22 cellular contexts compared by ENCODE assay signal in the genomic region with DNA sequence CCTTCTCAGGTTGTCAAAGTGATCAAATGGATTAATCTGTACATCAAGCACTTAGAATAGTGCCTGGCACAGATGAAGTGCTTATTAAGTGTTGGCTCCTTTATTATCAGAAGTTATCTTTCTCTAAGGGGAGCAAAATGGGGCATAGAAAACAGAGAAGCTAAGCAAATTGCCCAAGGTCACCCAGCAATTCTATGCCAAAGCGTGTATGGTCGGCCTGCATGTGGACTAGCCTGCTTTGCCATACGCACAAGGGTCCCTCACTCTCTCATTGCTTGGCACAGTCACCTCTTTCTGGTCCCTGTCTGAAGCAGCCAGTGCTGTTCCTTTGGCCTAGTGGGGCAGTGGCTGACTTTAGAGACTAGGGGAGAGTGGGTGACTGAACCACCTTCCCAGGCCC. TPM values are rescaled to one million over a fixed set of nuclear protein-coding genes. Genes with fewer than 3 reads are reported as not detected.
A peak's percentile ranks its signal among the peaks of the same experiment; 100 is the strongest.
DNase-seq lines count a peak whose midpoint lies in the region; ATAC-seq, FAIRE-seq and TF ChIP-seq lines count a peak whose summit lies in the region.
"Had no signal": no experiment of that assay in that cellular context is flagged by ENCODE, and none has a peak within 500 bp of the region (broad histone marks: within the 10 kb centered on the region; RNA-seq: fewer than 3 reads in every experiment).

No MANE protein-coding gene starts in this region.

- TF ChIP-seq POLR2A in HepG2 (IDR thresholded peaks at IDR 0.05; ENCODE audit: insufficient read depth in 1 of 2, low read depth in 2 of 2, low read length in 2 of 2) (no peak), right lobe of liver (IDR thresholded peaks at IDR 0.05) (no peak), spleen (IDR thresholded peaks at IDR 0.05) (no peak)

- H3K27ac Mint-ChIP-seq in neural progenitor cell: peak overlapping the region; percentile 13
- H3K27ac Mint-ChIP-seq: B cell; CD4-positive, CD25-positive, alpha-beta regulatory T cell; CD8-positive, alpha-beta T cell; H9; HFFc6 had no signal

- FAIRE-seq in HepG2 (lab: Jason Lieb, UNC): no peak
- FAIRE-seq: A204.1, G401.6, GM12892 had no signal

- in situ Hi-C loops in HepG2 (cut with HindIII; ENCODE audit: extremely low pct_ligation_motif_present, low pct_unique_long_range_greater_than_20kb): no loop called here

- no peak overlapping the region for H3K9ac ChIP-seq in HepG2 (ENCODE audit: insufficient read depth, low read depth, low read length)
- H3K9ac ChIP-seq in neural progenitor cell: no peak overlapping the region
- H3K9ac ChIP-seq: BLaER1, GM23248 had no signal

- H4K20me1 ChIP-seq in HepG2 (ENCODE audit: insufficient read depth, low read length) (no peaks in the 10 kb centered on the region), neural progenitor cell (ENCODE audit: low read depth) (no peaks in the 10 kb centered on the region)
- H4K20me1 ChIP-seq: BLaER1 had no signal

- no peaks in the 10 kb centered on the region for H3K9me3 Mint-ChIP-seq in neural progenitor cell
- H3K9me3 Mint-ChIP-seq: CD8-positive, alpha-beta T cell; H9; HFFc6 had no signal

- WGBS in HepG2 (ENCODE audit: low lambda C conversion rate): 22% methylated on average over 3 of the region's 3 CpGs
- WGBS in right lobe of liver (ENCODE audit: insufficient coverage, low coverage, low lambda C conversion rate, missing lambda C conversion rate): 75% methylated on average over 2 of the region's 3 CpGs
- WGBS in spleen, 5 donors: 83 to 99% (median 89%) methylated on average over 3 of the region's 3 CpGs

- no peak overlapping the region for H3K4me3 ChIP-seq in HepG2 (replicated peaks in 1 of 3; ENCODE audit: insufficient read depth in 1 of 3, low read depth in 2 of 3, low read length in 3 of 3)
- H3K4me3 ChIP-seq in right lobe of liver: no peak overlapping the region
- no peak overlapping the region for H3K4me3 ChIP-seq in neural progenitor cell
- H3K4me3 ChIP-seq in spleen: no peak overlapping the region
- H3K4me3 ChIP-seq: BLaER1, GM23248 had no signal

- BruUV-seq in HepG2 (replicated peaks; lab: Mats Ljungman, UMichigan): no TSS peak

- no peak for TF ChIP-seq RAD21 in HepG2 (CRISPR knock-in tag; IDR thresholded peaks at IDR 0.05)

- H3K36me3 ChIP-seq in HepG2 (replicated peaks in 1 of 2; ENCODE audit: control insufficient read depth in 1 of 2, insufficient read depth in 2 of 2, low read length in 2 of 2): no peaks in the 10 kb centered on the region
- H3K36me3 ChIP-seq in right lobe of liver: no peaks in the 10 kb centered on the region
- H3K36me3 ChIP-seq in neural progenitor cell: no peaks in the 10 kb centered on the region
- H3K36me3 ChIP-seq in spleen: no peaks in the 10 kb centered on the region
- H3K36me3 ChIP-seq: BLaER1 had no signal

- no peak overlapping the region for H2AFZ ChIP-seq in HepG2 (ENCODE audit: low read length)
- H2AFZ ChIP-seq in neural progenitor cell (replicated peaks): no peak overlapping the region
- H2AFZ ChIP-seq: GM23248 had no signal

- peaks cover 17% of the 10 kb centered on the region for H3K27me3 Mint-ChIP-seq in neural progenitor cell (ENCODE audit: insufficient read depth, low read depth)
- H3K27me3 Mint-ChIP-seq: B cell had no signal

- H3K36me3 Mint-ChIP-seq in neural progenitor cell: no peaks in the 10 kb centered on the region
- H3K36me3 Mint-ChIP-seq: CD4-positive, CD25-positive, alpha-beta regulatory T cell; CD8-positive, alpha-beta T cell had no signal

- CTCF ChIA-PET in HepG2 (lab: Yijun Ruan, JAX; ENCODE audit: low intra/inter-chr PET ratio, low total read pairs): no interaction called here

- no peak overlapping the region for H3K27ac ChIP-seq in HepG2 (ENCODE audit: extremely low read length, insufficient read depth, low read length)
- no peak overlapping the region for H3K27ac ChIP-seq in right lobe of liver
- no peak overlapping the region for H3K27ac ChIP-seq in neural progenitor cell
- no peak overlapping the region for H3K27ac ChIP-seq in spleen
- H3K27ac ChIP-seq: 22Rv1, BLaER1, C4-2B, GM23248 had no signal

- H3K4me1 ChIP-seq in HepG2 (ENCODE audit: insufficient read depth, low read length) (no peaks in the 10 kb centered on the region), right lobe of liver (no peaks in the 10 kb centered on the region), neural progenitor cell (peaks cover 9% of the 10 kb centered on the region), spleen (no peaks in the 10 kb centered on the region)
- H3K4me1 ChIP-seq: Caco-2 had no signal

- no peak overlapping the region for H3K4me2 ChIP-seq in HepG2 (ENCODE audit: low read depth, low read length)
- no peak overlapping the region for H3K4me2 ChIP-seq in neural progenitor cell
- H3K4me2 ChIP-seq: BLaER1 had no signal

- POLR2A ChIA-PET in HepG2 (lab: Yijun Ruan, JAX): no interaction called here

- peaks cover 25% of the 10 kb centered on the region for H3K4me1 Mint-ChIP-seq in neural progenitor cell
- H3K4me1 Mint-ChIP-seq: B cell; CD4-positive, CD25-positive, alpha-beta regulatory T cell had no signal

- intact Hi-C loops in HepG2 (cut with micrococcal nuclease; ENCODE audit: unreplicated experiment) (no loop called here), right lobe of liver (cut with DNase I) (no loop called here), spleen (cut with DNase I; ENCODE audit: low total_unique reads) (no loop called here)

- H3K9me3 ChIP-seq in HepG2 (ENCODE audit: low read length): no peaks in the 10 kb centered on the region
- no peaks in the 10 kb centered on the region for H3K9me3 ChIP-seq in right lobe of liver
- no peaks in the 10 kb centered on the region for H3K9me3 ChIP-seq in neural progenitor cell (ENCODE audit: low read depth)
- no peaks in the 10 kb centered on the region for H3K9me3 ChIP-seq in spleen
- H3K9me3 ChIP-seq: BLaER1, Caco-2 had no signal

- H3K27me3 ChIP-seq in HepG2 (ENCODE audit: control insufficient read depth in 1 of 2, insufficient read depth in 2 of 2, low read length in 2 of 2) (peaks cover 3 to 42% of the 10 kb centered on the region in 2 experiments; a peak in 3 of 5 replicates), right lobe of liver (no peaks in the 10 kb centered on the region), neural progenitor cell (no peaks in the 10 kb centered on the region), spleen (replicated peaks in 1 of 7) (no peaks in the 10 kb centered on the region)
- H3K27me3 ChIP-seq: BLaER1 had no signal

- ATAC-seq in HepG2 (no peak), right lobe of liver (no peak), GM19351 (IDR thresholded peaks at IDR 0.05; ENCODE audit: unreplicated experiment) (no peak)
- ATAC-seq: CD8-positive, alpha-beta T cell; HCT116 had no signal

- TF ChIP-seq EP300 in HepG2 (IDR thresholded peaks at IDR 0.05; ENCODE audit: low read depth in 2 of 2, low read length in 2 of 2) (no peak), HepG2 (CRISPR knock-in tag; IDR thresholded peaks at IDR 0.05; ENCODE audit: borderline replicate concordance) (no peak)

- H3F3A ChIP-seq in neural progenitor cell (ENCODE audit: low read depth): no peaks in the 10 kb centered on the region

- H3K4me3 Mint-ChIP-seq in neural progenitor cell: no peak overlapping the region
- H3K4me3 Mint-ChIP-seq: B cell; CD4-positive, CD25-positive, alpha-beta regulatory T cell; CD8-positive, alpha-beta T cell; H9; HFFc6 had no signal

- no peak for TF ChIP-seq CTCF in HepG2 (CRISPR knock-in tag; IDR thresholded peaks at IDR 0.05)
- TF ChIP-seq CTCF in right lobe of liver (IDR thresholded peaks at IDR 0.05): no peak
- no peak for TF ChIP-seq CTCF in neural progenitor cell (IDR thresholded peaks at IDR 0.05)
- TF ChIP-seq CTCF in spleen (IDR thresholded peaks at IDR 0.05 in 8 of 11, conservative IDR thresholded peaks at IDR 0.05 in 3 of 11): no peak

- DNase-seq in HepG2 (ENCODE audit: low spot score) (no peak), right lobe of liver (no peak), neural progenitor cell (ENCODE audit: low spot score) (no peak), spleen (peak; percentile 47)
- DNase-seq in activated CD4-positive, alpha-beta T cell treated with anti-CD3 and anti-CD28 coated beads, Interleukin-2, amount 50 U/mL, for 48 hours: no peak
- DNase-seq: Caco-2; CD4-positive, CD25-positive, alpha-beta regulatory T cell; CD8-positive, alpha-beta T cell; DMS153; DND-41; GM23248; H9; HFFc6 had no signal

- no peaks in the 10 kb centered on the region for H3K79me2 ChIP-seq in HepG2 (ENCODE audit: insufficient read depth, low read length)
- H3K79me2 ChIP-seq in neural progenitor cell (ENCODE audit: low read depth): no peaks in the 10 kb centered on the region

TF ChIP-seq in HepG2, 621 proteins besides CTCF, POLR2A, EP300 and RAD21 (continues in another document):
- peak; percentile 70 for TF ChIP-seq ZNF768 (CRISPR knock-in tag; IDR thresholded peaks at IDR 0.05)

RNA-seq across cellular contexts. Expression of a gene that starts 45.3 kb away (rescaled TPM):
- total RNA-seq in HepG2 (2016; rRNA removed; fragmentation: Illumina TruSeq; extraction: Trizol) (not detected in 2 replicates), right lobe of liver (10 to 100 TPM in 1 of 6 experiments, 1 to 10 TPM in 5; 3.3 to 19.7 (median 6.3) TPM), neural progenitor cell (ENCODE audit: low replicate concordance) (5.9 and 10.3 TPM in 2 replicates), spleen (10 to 100 TPM in 5 of 7 donors, 1 to 10 TPM in 2; 8.4 to 19.9 (median 12.8) TPM)
- total RNA-seq in HepG2 (2016; cell fraction: cytosol; rRNA removed; fragmentation: Illumina TruSeq; extraction: Trizol; ENCODE audit: low read depth): 0.35 and 0.71 TPM in 2 replicates
- total RNA-seq in HepG2 (2016; cell fraction: insoluble cytoplasmic fraction; rRNA removed; fragmentation: Illumina TruSeq; extraction: Trizol): not detected in 2 replicates
- total RNA-seq in HepG2 (2016; cell fraction: membrane; rRNA removed; fragmentation: Illumina TruSeq; extraction: Trizol): 0.28 TPM in 1 of 2 replicates, not detected in the other
- not detected in 2 replicates for total RNA-seq in HepG2 (2016; cell fraction: nucleus; rRNA removed; fragmentation: Illumina TruSeq; extraction: Trizol)
- polyA plus RNA-seq in HepG2 (2011; rRNA removed) (0.13 and 0.48 TPM in 2 replicates), spleen (1 to 10 TPM; 2.0 to 4.8 (median 3.3) TPM)
- polyA plus RNA-seq in HepG2 (2011; cell fraction: cytosol; rRNA removed): 0.13 and 0.15 TPM in 2 replicates
- 0.45 and 0.98 TPM in 2 replicates for polyA plus RNA-seq in HepG2 (2011; cell fraction: nucleus; rRNA removed)
- 0.08 and 0.12 TPM in 2 replicates for polyA plus RNA-seq in HepG2 (2012)
- 0.34 and 0.35 TPM in 2 replicates for polyA plus RNA-seq in HepG2 (2016; cell fraction: cytosol; fragmentation: Illumina TruSeq; extraction: Trizol; ENCODE audit: low read depth)
- not detected in 2 replicates for polyA plus RNA-seq in HepG2 (2016; cell fraction: insoluble cytoplasmic fraction; fragmentation: Illumina TruSeq; extraction: Trizol; ENCODE audit: low read depth)
- polyA plus RNA-seq in HepG2 (2016; cell fraction: membrane; fragmentation: Illumina TruSeq; extraction: Trizol; ENCODE audit: low read depth): not detected in 2 replicates
- not detected in 2 replicates for polyA plus RNA-seq in HepG2 (2016; cell fraction: nucleus; fragmentation: Illumina TruSeq; extraction: Trizol; ENCODE audit: insufficient read depth, low read depth)
- polyA minus RNA-seq in HepG2 (2011; rRNA and poly(A)+ RNA removed; ENCODE audit: low replicate concordance): 0.12 and 0.14 TPM in 2 replicates
- polyA minus RNA-seq in HepG2 (2011; cell fraction: cytosol; rRNA and poly(A)+ RNA removed): not detected in 2 replicates
- 0.52 and 0.62 TPM in 2 replicates for polyA minus RNA-seq in HepG2 (2011; cell fraction: nucleus; rRNA and poly(A)+ RNA removed)
- total RNA-seq: GM23248 had no signal
